Comparison of ENCODE assay signal across 30 cellular contexts in the genomic region with DNA sequence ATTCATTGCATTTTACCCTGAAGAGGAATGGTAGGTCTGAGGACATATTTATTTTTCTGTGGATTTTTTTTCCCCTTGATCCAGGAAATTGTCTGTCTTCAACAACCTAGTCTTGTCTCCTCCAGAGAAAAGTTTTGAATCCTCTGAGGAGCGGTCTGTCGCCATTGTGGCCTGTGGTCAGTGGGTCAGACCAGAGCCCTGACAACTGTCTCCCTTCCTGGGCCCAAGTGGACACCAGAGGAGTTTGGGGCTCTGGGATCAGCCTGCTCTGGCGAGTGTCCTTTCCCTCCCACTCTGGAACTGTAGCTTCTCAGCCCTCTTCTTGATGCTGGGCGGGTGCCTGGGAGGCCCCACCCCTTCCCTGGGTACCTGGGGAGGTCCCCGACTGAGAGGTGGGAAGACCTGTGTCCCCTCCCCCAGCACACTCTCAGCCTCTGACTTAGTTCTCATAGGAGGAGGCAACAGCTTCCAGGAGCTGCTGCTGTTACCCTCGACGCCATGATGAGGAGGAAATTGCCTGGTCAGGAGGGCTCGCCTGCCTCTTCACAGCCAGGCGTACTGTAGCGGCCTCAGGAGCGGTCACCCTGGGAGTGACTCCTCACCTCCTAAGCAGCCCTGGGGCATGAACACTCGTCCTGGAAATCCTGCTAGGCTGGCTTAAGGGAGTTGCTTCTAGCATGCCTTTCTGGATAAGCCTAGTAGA.
"Had no signal": no experiment of that assay in that cellular context is flagged by ENCODE, and none has a peak within 500 bp of the region (broad histone marks: within the 10 kb centered on the region; RNA-seq: fewer than 3 reads in every experiment).

No MANE protein-coding gene starts in this region.

- H2AFZ ChIP-seq: hepatocyte, neural progenitor cell had no signal

- H3K27ac ChIP-seq: body of pancreas, colonic mucosa, gastroesophageal sphincter, hepatocyte, neural progenitor cell, right atrium auricular region, upper lobe of left lung, VCaP had no signal

- H3K4me3 Mint-ChIP-seq: activated naive CD8-positive, alpha-beta T cell; mesothelial cell of epicardium; naive thymus-derived CD4-positive, alpha-beta T cell; neural progenitor cell; stimulated activated memory B cell treated with anti-CD40 and anti-IgM and Interleukin-4, amounts not matched to agents 10 μg/mL and 1 μg/mL and 100 μg/mL, for 72 hours; stimulated activated naive CD8-positive, alpha-beta T cell treated with anti-CD3 and anti-CD28 coated beads, Interleukin-15, amount 100 ng/mL, for 72 hours had no signal

- H3K27ac Mint-ChIP-seq: activated naive CD8-positive, alpha-beta T cell; mesothelial cell of epicardium; naive thymus-derived CD4-positive, alpha-beta T cell; neural progenitor cell; stimulated activated memory B cell treated with anti-CD40 and anti-IgM and Interleukin-4, amounts not matched to agents 10 μg/mL and 1 μg/mL and 100 μg/mL, for 72 hours had no signal

- H3K36me3 ChIP-seq: colonic mucosa, neural progenitor cell, right atrium auricular region, upper lobe of left lung had no signal

- H3K27me3 ChIP-seq: body of pancreas, colonic mucosa, gastroesophageal sphincter, hepatocyte, neural progenitor cell, right atrium auricular region, upper lobe of left lung had no signal

- H3K36me3 Mint-ChIP-seq: mesothelial cell of epicardium; stimulated activated memory B cell treated with anti-CD40 and anti-IgM and Interleukin-4, amounts not matched to agents 10 μg/mL and 1 μg/mL and 100 μg/mL, for 72 hours had no signal

- H3K9ac ChIP-seq: neural progenitor cell had no signal

- H3K4me2 ChIP-seq: hepatocyte, neural progenitor cell, smooth muscle cell had no signal

- DNase-seq: activated CD4-positive, alpha-beta T cell treated with anti-CD3 and anti-CD28 coated beads for 48 hours; activated CD4-positive, alpha-beta T cell treated with anti-CD3 and anti-CD28 coated beads, Interleukin-2, amount 50 U/mL, for 48 hours; activated CD8-positive, alpha-beta memory T cell treated with anti-CD3 and anti-CD28 coated beads for 24 hours; activated effector memory CD4-positive, alpha-beta T cell treated with Interleukin-2 at 50 U/mL for 16 hours; activated naive CD4-positive, alpha-beta T cell treated with Interleukin-2 at 50 U/mL for 16 hours; aorta; body of pancreas; colonic mucosa; effector CD8-positive, alpha-beta T cell; erythroblast; left ventricle myocardium superior; mammary epithelial cell; naive thymus-derived CD4-positive, alpha-beta T cell; stimulated activated CD4-positive, alpha-beta T cell treated with anti-CD3 and anti-CD28 coated beads, Interleukin-1b, Interleukin-23, amount 100 ng/mL, for 48 hours; stimulated activated CD4-positive, alpha-beta T cell treated with anti-CD3 and anti-CD28 coated beads, Interleukin-4, amount 100 ng/mL, for 4 hours; stimulated activated CD8-positive, alpha-beta memory T cell treated with anti-CD3 and anti-CD28 coated beads, Interleukin-4, amount 100 ng/mL, for 48 hours; stimulated activated naive CD8-positive, alpha-beta T cell treated with anti-CD3 and anti-CD28 coated beads, Interleukin-15, amount 100 ng/mL, for 72 hours; substantia nigra; T-helper 1 cell; upper lobe of left lung had no signal

- H3K4me1 ChIP-seq: body of pancreas, colonic mucosa, gastroesophageal sphincter, upper lobe of left lung had no signal

- ATAC-seq: activated CD4-positive, CD25-positive, alpha-beta regulatory T cell treated with anti-CD3 and anti-CD28 coated beads, Interleukin-2, amount 50 U/mL, for 24 hours; body of pancreas; gastroesophageal sphincter; left ventricle myocardium superior; naive thymus-derived CD4-positive, alpha-beta T cell; stimulated activated memory B cell treated with anti-CD40 and anti-IgM and Interleukin-4, amounts not matched to agents 10 μg/mL and 1 μg/mL and 100 μg/mL, for 72 hours; stimulated activated naive CD8-positive, alpha-beta T cell treated with anti-CD3 and anti-CD28 coated beads, Interleukin-15, amount 100 ng/mL, for 72 hours had no signal

- H3K9me3 ChIP-seq: body of pancreas, colonic mucosa, gastroesophageal sphincter, right atrium auricular region, upper lobe of left lung had no signal

- H3K27me3 Mint-ChIP-seq: activated naive CD8-positive, alpha-beta T cell; stimulated activated memory B cell treated with anti-CD40 and anti-IgM and Interleukin-4, amounts not matched to agents 10 μg/mL and 1 μg/mL and 100 μg/mL, for 72 hours; stimulated activated naive CD8-positive, alpha-beta T cell treated with anti-CD3 and anti-CD28 coated beads, Interleukin-15, amount 100 ng/mL, for 72 hours had no signal

- H3K4me3 ChIP-seq: body of pancreas, colonic mucosa, gastroesophageal sphincter, hepatocyte, neural progenitor cell, right atrium auricular region, smooth muscle cell, upper lobe of left lung had no signal

- H3K79me2 ChIP-seq: hepatocyte had no signal

- H3K9me3 Mint-ChIP-seq: mesothelial cell of epicardium; naive thymus-derived CD4-positive, alpha-beta T cell; neural progenitor cell; stimulated activated memory B cell treated with anti-CD40 and anti-IgM and Interleukin-4, amounts not matched to agents 10 μg/mL and 1 μg/mL and 100 μg/mL, for 72 hours; stimulated activated naive CD8-positive, alpha-beta T cell treated with anti-CD3 and anti-CD28 coated beads, Interleukin-15, amount 100 ng/mL, for 72 hours had no signal
